ENCODE assay signal across 10 cellular contexts in genomic region chr10:71981024-71981867, GRCh38. TPM values are rescaled to one million over a fixed set of nuclear protein-coding genes. Genes with fewer than 3 reads are reported as not detected.
DNase-seq lines count a peak whose midpoint lies in the region; ATAC-seq and TF ChIP-seq lines count a peak whose summit lies in the region.
"Had no signal": no experiment of that assay in that cellular context is flagged by ENCODE, and none has a peak within 500 bp of the region (broad histone marks: within the 10 kb centered on the region; RNA-seq: fewer than 3 reads in every experiment).

No MANE protein-coding gene starts in this region.

- no peaks in the 10 kb centered on the region for H3K36me3 Mint-ChIP-seq in CD8-positive, alpha-beta memory T cell
- no peaks in the 10 kb centered on the region for H3K36me3 Mint-ChIP-seq in glutamatergic neuron (ENCODE audit: unreplicated experiment)
- H3K36me3 Mint-ChIP-seq: activated naive CD8-positive, alpha-beta T cell treated with anti-CD3 and anti-CD28 coated beads for 36 hours had no signal

- H3K27ac ChIP-seq in CD8-positive, alpha-beta memory T cell (ENCODE audit: low read depth, low read length), result peak overlapping the region; percentile 38
- peak overlapping the region; percentile 90 to 93 for H3K27ac ChIP-seq in ascending aorta
- peak overlapping the region; percentile 80 to 83 for H3K27ac ChIP-seq in right atrium auricular region
- peak overlapping the region; percentile 14 for H3K27ac ChIP-seq in psoas muscle

- TF ChIP-seq CTCF in ascending aorta (IDR thresholded peaks at IDR 0.05), result no peak
- no peak for TF ChIP-seq CTCF in right atrium auricular region (IDR thresholded peaks at IDR 0.05)
- no peak for TF ChIP-seq CTCF in psoas muscle (IDR thresholded peaks at IDR 0.05)
- no peak for TF ChIP-seq CTCF in glutamatergic neuron (IDR thresholded peaks at IDR 0.05; ENCODE audit: partially characterized antibody, unreplicated experiment)

- CTCF ChIA-PET in CD8-positive, alpha-beta memory T cell (lab: Charles Lee), result no interaction called here

- 47 to 59% (median 52%) methylated on average over 14 of the region's 14 CpGs for WGBS in psoas muscle, 3 donors

- intact Hi-C loops in ascending aorta (cut with DNase I), result no loop called here
- intact Hi-C loops in psoas muscle (cut with DNase I), result no loop called here

- no peak overlapping the region for H3K4me3 ChIP-seq in CD8-positive, alpha-beta memory T cell (ENCODE audit: low read length)
- peak overlapping the region; percentile 12 to 16 for H3K4me3 ChIP-seq in ascending aorta
- no peak overlapping the region for H3K4me3 ChIP-seq in right atrium auricular region
- no peak overlapping the region for H3K4me3 ChIP-seq in psoas muscle

- H3K27ac Mint-ChIP-seq in CD8-positive, alpha-beta memory T cell, result no peak overlapping the region
- H3K27ac Mint-ChIP-seq in glutamatergic neuron (ENCODE audit: unreplicated experiment), result no peak overlapping the region
- H3K27ac Mint-ChIP-seq: activated naive CD8-positive, alpha-beta T cell treated with anti-CD3 and anti-CD28 coated beads for 36 hours had no signal

- H3K4me1 Mint-ChIP-seq in CD8-positive, alpha-beta memory T cell, result no peaks in the 10 kb centered on the region
- H3K4me1 Mint-ChIP-seq in glutamatergic neuron (ENCODE audit: low read depth, unreplicated experiment), result peaks cover 29% of the 10 kb centered on the region

- POLR2A ChIA-PET in CD8-positive, alpha-beta memory T cell (lab: Charles Lee), result interaction anchor here (0.6 kb wide), 1 partner anchor 393 kb away, joined by 6 read pairs; no protein-coding TSS in a partner anchor

- H3K9me3 Mint-ChIP-seq in CD8-positive, alpha-beta memory T cell, result no peaks in the 10 kb centered on the region
- peaks cover 3% of the 10 kb centered on the region for H3K9me3 Mint-ChIP-seq in glutamatergic neuron (ENCODE audit: unreplicated experiment)
- H3K9me3 Mint-ChIP-seq: activated naive CD8-positive, alpha-beta T cell treated with anti-CD3 and anti-CD28 coated beads for 36 hours had no signal

- no peaks in the 10 kb centered on the region for H3K9me3 ChIP-seq in CD8-positive, alpha-beta memory T cell (ENCODE audit: low read length)
- H3K9me3 ChIP-seq in ascending aorta, result no peaks in the 10 kb centered on the region
- H3K9me3 ChIP-seq in right atrium auricular region, result no peaks in the 10 kb centered on the region
- H3K9me3 ChIP-seq in psoas muscle, result no peaks in the 10 kb centered on the region

- no peaks in the 10 kb centered on the region for H3K4me1 ChIP-seq in CD8-positive, alpha-beta memory T cell (ENCODE audit: insufficient read depth, low read length)
- H3K4me1 ChIP-seq in ascending aorta (peaks cover 29 to 82% of the 10 kb centered on the region in 2 donors), right atrium auricular region (peaks cover 0 to 99% of the 10 kb centered on the region in 2 donors), psoas muscle (peaks cover 82% of the 10 kb centered on the region)

- no peak overlapping the region for H3K4me3 Mint-ChIP-seq in CD8-positive, alpha-beta memory T cell
- no peak overlapping the region for H3K4me3 Mint-ChIP-seq in glutamatergic neuron (ENCODE audit: unreplicated experiment)
- H3K4me3 Mint-ChIP-seq: activated naive CD8-positive, alpha-beta T cell treated with anti-CD3 and anti-CD28 coated beads for 36 hours had no signal

- no peaks in the 10 kb centered on the region for H3K27me3 ChIP-seq in CD8-positive, alpha-beta memory T cell (ENCODE audit: insufficient read depth, low read length, poor library complexity, severe bottlenecking)
- H3K27me3 ChIP-seq in ascending aorta (no peaks in the 10 kb centered on the region), right atrium auricular region (no peaks in the 10 kb centered on the region), psoas muscle (ENCODE audit: insufficient read depth in 3 of 3, low read length in 2 of 3) (no peaks in the 10 kb centered on the region)

- H3K27me3 Mint-ChIP-seq in CD8-positive, alpha-beta memory T cell, result peaks cover 6 to 33% of the 10 kb centered on the region in 2 donors
- peaks cover 7% of the 10 kb centered on the region for H3K27me3 Mint-ChIP-seq in glutamatergic neuron (ENCODE audit: unreplicated experiment)
- H3K27me3 Mint-ChIP-seq: activated naive CD8-positive, alpha-beta T cell treated with anti-CD3 and anti-CD28 coated beads for 36 hours had no signal

- no peaks in the 10 kb centered on the region for H3K36me3 ChIP-seq in CD8-positive, alpha-beta memory T cell (ENCODE audit: insufficient read depth, low read length)
- no peaks in the 10 kb centered on the region for H3K36me3 ChIP-seq in ascending aorta
- no peaks in the 10 kb centered on the region for H3K36me3 ChIP-seq in right atrium auricular region
- H3K36me3 ChIP-seq in psoas muscle (ENCODE audit: insufficient read depth in 1 of 2, low read depth in 1 of 2), result no peaks in the 10 kb centered on the region

- DNase-seq in CD8-positive, alpha-beta memory T cell, result no peak
- DNase-seq in ascending aorta (ENCODE audit: low spot score in 2 of 2) (no peak), right atrium auricular region (ENCODE audit: low spot score) (no peak), psoas muscle (no peak), glutamatergic neuron (no peak), NCI-H187 (lab: John Stamatoyannopoulos, UW) (no peak)
- DNase-seq: activated naive CD8-positive, alpha-beta T cell treated with anti-CD3 and anti-CD28 coated beads for 36 hours; NCI-H1105 treated with DMSO at 0.1 percent for 48 hours had no signal

- ATAC-seq in psoas muscle (no peak), HG03095 (IDR thresholded peaks at IDR 0.05; ENCODE audit: unreplicated experiment) (no peak), HG03460 (IDR thresholded peaks at IDR 0.05; ENCODE audit: unreplicated experiment) (no peak)

RNA-seq across cellular contexts. Expression of gene CHST3, which starts 17.1 kb away (rescaled TPM):
- under 1 TPM; 0.07 TPM for total RNA-seq in CD8-positive, alpha-beta memory T cell
- polyA plus RNA-seq in CD8-positive, alpha-beta memory T cell, result not detected
- total RNA-seq in ascending aorta, result 41.4 TPM
- 10 to 100 TPM; 21.3 to 45.4 TPM for total RNA-seq in right atrium auricular region
- 10 to 100 TPM; 10.6 to 44.0 (median 16.6) TPM for total RNA-seq in psoas muscle
- polyA plus RNA-seq in psoas muscle, result 10 to 100 TPM in 1 of 3 donors, 1 to 10 TPM in 2; 3.3 to 12.1 (median 8.2) TPM
- total RNA-seq in glutamatergic neuron (ENCODE audit: unreplicated experiment), result 0.83 TPM

Comparison
In these comparisons a context has a peak if more than half of its experiments do, and no peak if none do; other contexts are left out.
1. H3K27ac ChIP-seq: peak in every context shown above with its lines; median percentile 92 in ascending aorta; 82 in right atrium auricular region; 38 in CD8-positive, alpha-beta memory T cell; 14 in psoas muscle.
2. H3K4me3 ChIP-seq: peak in ascending aorta (2 of 2); none in CD8-positive, alpha-beta memory T cell (single experiment), right atrium auricular region (0 of 2) and psoas muscle (single experiment).